Comparison of ENCODE assay signal across 23 cellular contexts in genomic region chr14:100972134-100972905, GRCh38.
"Had no signal": no experiment of that assay in that cellular context is flagged by ENCODE, and none has a peak within 500 bp of the region (broad histone marks: within the 10 kb centered on the region; RNA-seq: fewer than 3 reads in every experiment).

No MANE protein-coding gene starts in this region.

- H3K27me3 ChIP-seq: ascending aorta, gastroesophageal sphincter, heart left ventricle, tibial artery, uterus had no signal

- H3K27me3 Mint-ChIP-seq: memory B cell had no signal

- H3K4me3 ChIP-seq: ascending aorta, dorsolateral prefrontal cortex, gastroesophageal sphincter, heart left ventricle, tibial artery, uterus had no signal

- H3K4me3 Mint-ChIP-seq: activated CD4-positive, alpha-beta T cell treated with anti-CD3 and anti-CD28 coated beads, Interleukin-2, amount 10 ng/mL, durations not matched to agents 7 days and 5 days; activated T-cell treated with anti-CD3 and anti-CD28 coated beads, Interleukin-2, amount 50 U/mL, for 72 hours; memory B cell had no signal

- H3K36me3 ChIP-seq: ascending aorta, gastroesophageal sphincter, tibial artery, uterus had no signal

- H3K4me1 ChIP-seq: ascending aorta, gastroesophageal sphincter, heart left ventricle, tibial artery, uterus had no signal

- H3K9me3 ChIP-seq: ascending aorta, gastroesophageal sphincter, heart left ventricle, tibial artery, uterus had no signal

- H3K4me1 Mint-ChIP-seq: activated CD4-positive, alpha-beta T cell treated with anti-CD3 and anti-CD28 coated beads, Interleukin-2, amount 10 ng/mL, durations not matched to agents 7 days and 5 days; memory B cell had no signal

- H3K36me3 Mint-ChIP-seq: memory B cell had no signal

- DNase-seq: activated CD4-positive, alpha-beta T cell treated with anti-CD3 and anti-CD28 coated beads, Interleukin-2, amount 10 ng/mL, durations not matched to agents 7 days and 5 days; activated CD8-positive, alpha-beta memory T cell treated with anti-CD3 and anti-CD28 coated beads, Interleukin-2, amount 50 U/mL, for 4 hours; activated effector memory CD4-positive, alpha-beta T cell treated with anti-CD3 and anti-CD28 coated beads, Interleukin-2, amount 50 U/mL, for 16 hours; activated naive CD4-positive, alpha-beta T cell treated with anti-CD3 and anti-CD28 coated beads, Interleukin-2, amount 50 U/mL, for 16 hours; activated T-cell treated with anti-CD3 and anti-CD28 coated beads, Interleukin-2, amount 50 U/mL, for 72 hours; caudate nucleus; dorsolateral prefrontal cortex; heart left ventricle; kidney; left ventricle myocardium superior; occipital lobe; retina; stimulated activated CD4-positive, alpha-beta T cell treated with anti-CD3 and anti-CD28 coated beads, Interleukin-12 subunit alpha, Interleukin-12 subunit beta, amount 100 ng/mL, for 4 hours; stimulated activated CD4-positive, alpha-beta T cell treated with anti-CD3 and anti-CD28 coated beads, Interleukin-1b, Interleukin-23, amount 100 ng/mL, for 48 hours; stimulated activated CD8-positive, alpha-beta memory T cell treated with anti-CD3 and anti-CD28 coated beads, Interleukin-4, amount 100 ng/mL, for 48 hours; stimulated activated naive CD8-positive, alpha-beta T cell treated with anti-CD3 and anti-CD28 coated beads, Interleukin-15, Interleukin-2, amounts not matched to agents 100 U/mL and 50 U/mL, for 24 hours; substantia nigra; T1000; tibial artery; uterus had no signal

- H3K27ac ChIP-seq: ascending aorta, dorsolateral prefrontal cortex, gastroesophageal sphincter, heart left ventricle, tibial artery, uterus had no signal

- H3K9me3 Mint-ChIP-seq: activated CD4-positive, alpha-beta T cell treated with anti-CD3 and anti-CD28 coated beads, Interleukin-2, amount 10 ng/mL, durations not matched to agents 7 days and 5 days; activated T-cell treated with anti-CD3 and anti-CD28 coated beads, Interleukin-2, amount 50 U/mL, for 72 hours; memory B cell had no signal

- H3K27ac Mint-ChIP-seq: activated CD4-positive, alpha-beta T cell treated with anti-CD3 and anti-CD28 coated beads, Interleukin-2, amount 10 ng/mL, durations not matched to agents 7 days and 5 days; activated T-cell treated with anti-CD3 and anti-CD28 coated beads, Interleukin-2, amount 50 U/mL, for 72 hours; memory B cell had no signal

- ATAC-seq: activated T-cell treated with anti-CD3 and anti-CD28 coated beads, Interleukin-2, amount 50 U/mL, for 72 hours; gastroesophageal sphincter; heart left ventricle; left ventricle myocardium superior; stimulated activated naive CD8-positive, alpha-beta T cell treated with anti-CD3 and anti-CD28 coated beads, Interleukin-15, Interleukin-2, amounts not matched to agents 100 U/mL and 50 U/mL, for 24 hours had no signal
